13 cellular contexts compared by ENCODE assay signal in the genomic region with DNA sequence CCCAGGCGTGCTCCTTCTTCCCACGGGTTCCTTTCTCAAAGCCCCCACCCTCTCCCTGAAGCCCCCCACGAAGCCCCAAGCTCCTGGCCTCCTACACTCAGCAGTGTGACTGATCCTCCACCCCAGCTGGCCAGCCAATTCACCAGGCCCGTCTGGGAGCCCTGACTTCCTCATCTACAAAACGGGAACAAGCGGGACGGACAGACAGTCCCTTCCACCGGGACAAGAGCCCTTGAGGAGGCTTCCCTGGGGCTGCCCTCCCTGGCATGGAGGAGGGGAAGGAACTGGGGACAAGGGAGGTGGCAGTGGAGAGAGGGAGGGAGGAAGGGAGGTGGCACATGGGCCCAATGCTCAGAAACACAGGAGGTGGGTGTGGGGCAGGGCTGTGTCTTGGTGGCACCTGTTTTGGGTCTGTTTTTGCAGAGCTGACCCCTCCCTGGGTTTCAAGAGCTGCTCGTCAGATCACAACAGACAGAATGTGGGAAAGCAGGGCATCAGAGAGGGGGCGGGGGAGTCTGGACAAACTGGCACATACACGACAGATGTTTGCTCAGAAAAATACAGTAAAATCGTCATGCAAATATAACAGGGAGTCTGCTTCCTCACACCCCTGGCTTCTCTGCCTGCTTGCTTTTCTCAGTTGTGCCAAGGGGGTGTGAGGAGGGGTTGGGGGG. TPM values are rescaled to one million over a fixed set of nuclear protein-coding genes. Genes with fewer than 3 reads are reported as not detected.
DNase-seq lines count a peak whose midpoint lies in the region; ATAC-seq and TF ChIP-seq lines count a peak whose summit lies in the region.
"Had no signal": no experiment of that assay in that cellular context is flagged by ENCODE, and none has a peak within 500 bp of the region (broad histone marks: within the 10 kb centered on the region; RNA-seq: fewer than 3 reads in every experiment).

No MANE protein-coding gene starts in this region.

- H3K36me3 ChIP-seq in tibial artery = no peaks in the 10 kb centered on the region
- H3K36me3 ChIP-seq: SJSA1 had no signal

- no peaks in the 10 kb centered on the region for H3K4me1 ChIP-seq in tibial artery
- H3K4me1 ChIP-seq: SJSA1 had no signal

- H3K36me3 Mint-ChIP-seq in MCF 10A (ENCODE audit: insufficient read depth, unreplicated experiment) = no peaks in the 10 kb centered on the region
- no peaks in the 10 kb centered on the region for H3K36me3 Mint-ChIP-seq in activated CD8-positive, alpha-beta T cell treated with anti-CD3 and anti-CD28 coated beads for 36 hours (ENCODE audit: low read depth)
- H3K36me3 Mint-ChIP-seq in activated T-helper 1 cell treated with anti-CD3 and anti-CD28 coated beads, Interleukin-12 subunit alpha, Interleukin-12 subunit beta, Interleukin-2, Interleukin-4 antibody, amounts not matched to agents 30 ng/mL and 10 ng/mL and 1 ng/mL, durations not matched to agents 14 hours and 24 hours and 36 hours (ENCODE audit: low read depth) = no peaks in the 10 kb centered on the region
- H3K36me3 Mint-ChIP-seq: immature natural killer cell had no signal

- no peak overlapping the region for H3K27ac ChIP-seq in tibial artery
- H3K27ac ChIP-seq: 22Rv1, SJSA1 had no signal

- CTCF ChIA-PET in MCF 10A (lab: Yijun Ruan, JAX) = interaction anchor here (0.6 kb wide), 1 partner anchor 80 kb away, joined by 3 read pairs; no protein-coding TSS in a partner anchor
- CTCF ChIA-PET in activated CD8-positive, alpha-beta T cell treated with anti-CD3 and anti-CD28 coated beads for 36 hours (lab: Charles Lee) = no interaction called here

- TF ChIP-seq CTCF in tibial artery (IDR thresholded peaks at IDR 0.05) (no peak), MCF 10A (IDR thresholded peaks at IDR 0.05; ENCODE audit: unreplicated experiment) (no peak)
- TF ChIP-seq CTCF in activated CD8-positive, alpha-beta T cell treated with anti-CD3 and anti-CD28 coated beads for 36 hours (IDR thresholded peaks at IDR 0.05) = no peak

- H3K27me3 ChIP-seq in tibial artery = peaks cover 0 to 43% of the 10 kb centered on the region in 2 donors

- intact Hi-C loops in left ventricle myocardium superior (cut with micrococcal nuclease) (no loop called here), tibial artery (cut with DNase I; ENCODE audit: low total_unique reads) (no loop called here), MCF 10A (cut with micrococcal nuclease) (no loop called here)
- intact Hi-C loops in activated CD8-positive, alpha-beta T cell treated with anti-CD3 and anti-CD28 coated beads for 36 hours (cut with micrococcal nuclease) = no loop called here
- intact Hi-C loops in activated T-helper 1 cell treated with anti-CD3 and anti-CD28 coated beads, Interleukin-12 subunit alpha, Interleukin-12 subunit beta, Interleukin-2, Interleukin-4 antibody, amounts not matched to agents 30 ng/mL and 10 ng/mL and 1 ng/mL, durations not matched to agents 14 hours and 24 hours and 36 hours (cut with micrococcal nuclease) = no loop called here

- POLR2A ChIA-PET in MCF 10A (lab: Yijun Ruan, JAX) = interaction anchor here (0.7 kb wide), 1 partner anchor 45 kb away, joined by 3 read pairs; no protein-coding TSS in a partner anchor
- POLR2A ChIA-PET in activated CD8-positive, alpha-beta T cell treated with anti-CD3 and anti-CD28 coated beads for 36 hours (lab: Charles Lee) = no interaction called here

- H3K4me3 ChIP-seq in tibial artery = no peak overlapping the region
- H3K4me3 ChIP-seq: SJSA1 had no signal

- H3K4me1 Mint-ChIP-seq in MCF 10A (ENCODE audit: insufficient read depth, unreplicated experiment) = no peaks in the 10 kb centered on the region
- H3K4me1 Mint-ChIP-seq in activated CD8-positive, alpha-beta T cell treated with anti-CD3 and anti-CD28 coated beads for 36 hours (ENCODE audit: low read depth) = no peaks in the 10 kb centered on the region
- H3K4me1 Mint-ChIP-seq in activated T-helper 1 cell treated with anti-CD3 and anti-CD28 coated beads, Interleukin-12 subunit alpha, Interleukin-12 subunit beta, Interleukin-2, Interleukin-4 antibody, amounts not matched to agents 30 ng/mL and 10 ng/mL and 1 ng/mL, durations not matched to agents 14 hours and 24 hours and 36 hours (ENCODE audit: low read depth) = no peaks in the 10 kb centered on the region
- H3K4me1 Mint-ChIP-seq: central memory CD8-positive, alpha-beta T cell; immature natural killer cell had no signal

- H3K9me3 Mint-ChIP-seq in MCF 10A (ENCODE audit: unreplicated experiment) = no peaks in the 10 kb centered on the region
- no peaks in the 10 kb centered on the region for H3K9me3 Mint-ChIP-seq in activated CD8-positive, alpha-beta T cell treated with anti-CD3 and anti-CD28 coated beads for 36 hours
- H3K9me3 Mint-ChIP-seq in activated T-helper 1 cell treated with anti-CD3 and anti-CD28 coated beads, Interleukin-12 subunit alpha, Interleukin-12 subunit beta, Interleukin-2, Interleukin-4 antibody, amounts not matched to agents 30 ng/mL and 10 ng/mL and 1 ng/mL, durations not matched to agents 14 hours and 24 hours and 36 hours = no peaks in the 10 kb centered on the region
- H3K9me3 Mint-ChIP-seq: central memory CD8-positive, alpha-beta T cell; immature natural killer cell; nephron had no signal

- H3K27ac Mint-ChIP-seq in MCF 10A (ENCODE audit: low read depth, unreplicated experiment) = no peak overlapping the region
- no peak overlapping the region for H3K27ac Mint-ChIP-seq in activated CD8-positive, alpha-beta T cell treated with anti-CD3 and anti-CD28 coated beads for 36 hours
- no peak overlapping the region for H3K27ac Mint-ChIP-seq in activated T-helper 1 cell treated with anti-CD3 and anti-CD28 coated beads, Interleukin-12 subunit alpha, Interleukin-12 subunit beta, Interleukin-2, Interleukin-4 antibody, amounts not matched to agents 30 ng/mL and 10 ng/mL and 1 ng/mL, durations not matched to agents 14 hours and 24 hours and 36 hours
- H3K27ac Mint-ChIP-seq: immature natural killer cell, nephron had no signal

- H3K27me3 Mint-ChIP-seq in MCF 10A (ENCODE audit: insufficient read depth, unreplicated experiment) = no peaks in the 10 kb centered on the region
- no peaks in the 10 kb centered on the region for H3K27me3 Mint-ChIP-seq in activated CD8-positive, alpha-beta T cell treated with anti-CD3 and anti-CD28 coated beads for 36 hours
- peaks cover 5% of the 10 kb centered on the region for H3K27me3 Mint-ChIP-seq in activated T-helper 1 cell treated with anti-CD3 and anti-CD28 coated beads, Interleukin-12 subunit alpha, Interleukin-12 subunit beta, Interleukin-2, Interleukin-4 antibody, amounts not matched to agents 30 ng/mL and 10 ng/mL and 1 ng/mL, durations not matched to agents 14 hours and 24 hours and 36 hours (ENCODE audit: insufficient read depth)

- DNase-seq in DMS 273 (lab: John Stamatoyannopoulos, UW; ENCODE audit: unreplicated experiment) (peak; percentile 63), DMS 273 treated with DMSO at 0.1 percent for 48 hours (lab: John Stamatoyannopoulos, UW) (no peak), OCI-M1 (lab: John Stamatoyannopoulos, UW) (peak; percentile 37), left ventricle myocardium superior (peak; percentile 55), tibial artery (peak; percentile 64 to 75), MCF 10A (ENCODE audit: unreplicated experiment) (no peak)
- DNase-seq in activated CD8-positive, alpha-beta T cell treated with anti-CD3 and anti-CD28 coated beads for 36 hours = no peak
- no peak for DNase-seq in activated T-helper 1 cell treated with anti-CD3 and anti-CD28 coated beads, Interleukin-12 subunit alpha, Interleukin-12 subunit beta, Interleukin-2, Interleukin-4 antibody, amounts not matched to agents 30 ng/mL and 10 ng/mL and 1 ng/mL, durations not matched to agents 14 hours and 24 hours and 36 hours (ENCODE audit: low spot score)
- DNase-seq: immature natural killer cell had no signal

- BruUV-seq in MCF 10A (replicated peaks; lab: Mats Ljungman, UMichigan) = no TSS peak

- peak; percentile 68 for ATAC-seq in left ventricle myocardium superior
- no peak for ATAC-seq in activated CD8-positive, alpha-beta T cell treated with anti-CD3 and anti-CD28 coated beads for 36 hours

- no peaks in the 10 kb centered on the region for H3K9me3 ChIP-seq in tibial artery
- H3K9me3 ChIP-seq: SJSA1 had no signal

- no peak overlapping the region for H3K4me3 Mint-ChIP-seq in MCF 10A (ENCODE audit: unreplicated experiment)
- H3K4me3 Mint-ChIP-seq in activated CD8-positive, alpha-beta T cell treated with anti-CD3 and anti-CD28 coated beads for 36 hours = no peak overlapping the region
- no peak overlapping the region for H3K4me3 Mint-ChIP-seq in activated T-helper 1 cell treated with anti-CD3 and anti-CD28 coated beads, Interleukin-12 subunit alpha, Interleukin-12 subunit beta, Interleukin-2, Interleukin-4 antibody, amounts not matched to agents 30 ng/mL and 10 ng/mL and 1 ng/mL, durations not matched to agents 14 hours and 24 hours and 36 hours
- H3K4me3 Mint-ChIP-seq: central memory CD8-positive, alpha-beta T cell; immature natural killer cell; nephron had no signal

RNA-seq across cellular contexts. Expression of gene ELFN2, which starts 56.8 kb away (rescaled TPM):
- total RNA-seq in left ventricle myocardium superior (0.05 TPM), MCF 10A (2022) (4.2 and 5.1 TPM in 2 replicates)
- total RNA-seq in activated CD8-positive, alpha-beta T cell treated with anti-CD3 and anti-CD28 coated beads for 36 hours = under 1 TPM; 0.51 to 0.52 TPM
- total RNA-seq in activated T-helper 1 cell treated with anti-CD3 and anti-CD28 coated beads, Interleukin-12 subunit alpha, Interleukin-12 subunit beta, Interleukin-2, Interleukin-4 antibody, amounts not matched to agents 30 ng/mL and 10 ng/mL and 1 ng/mL, durations not matched to agents 14 hours and 24 hours and 36 hours = 0.05 and 0.08 TPM in 2 replicates

Comparison
In these comparisons a context has a peak if more than half of its experiments do, and no peak if none do; other contexts are left out.
1. DNase-seq: peak in DMS 273 (single experiment), OCI-M1 (single experiment), left ventricle myocardium superior (single experiment) and tibial artery (2 of 2); none in DMS 273 treated with DMSO at 0.1 percent for 48 hours (single experiment), MCF 10A (single experiment), activated CD8-positive, alpha-beta T cell treated with anti-CD3 and anti-CD28 coated beads for 36 hours (single experiment) and activated T-helper 1 cell treated with anti-CD3 and anti-CD28 coated beads, Interleukin-12 subunit alpha, Interleukin-12 subunit beta, Interleukin-2, Interleukin-4 antibody, amounts not matched to agents 30 ng/mL and 10 ng/mL and 1 ng/mL, durations not matched to agents 14 hours and 24 hours and 36 hours (single experiment).